8 cellular contexts compared by ENCODE assay signal in the genomic region with DNA sequence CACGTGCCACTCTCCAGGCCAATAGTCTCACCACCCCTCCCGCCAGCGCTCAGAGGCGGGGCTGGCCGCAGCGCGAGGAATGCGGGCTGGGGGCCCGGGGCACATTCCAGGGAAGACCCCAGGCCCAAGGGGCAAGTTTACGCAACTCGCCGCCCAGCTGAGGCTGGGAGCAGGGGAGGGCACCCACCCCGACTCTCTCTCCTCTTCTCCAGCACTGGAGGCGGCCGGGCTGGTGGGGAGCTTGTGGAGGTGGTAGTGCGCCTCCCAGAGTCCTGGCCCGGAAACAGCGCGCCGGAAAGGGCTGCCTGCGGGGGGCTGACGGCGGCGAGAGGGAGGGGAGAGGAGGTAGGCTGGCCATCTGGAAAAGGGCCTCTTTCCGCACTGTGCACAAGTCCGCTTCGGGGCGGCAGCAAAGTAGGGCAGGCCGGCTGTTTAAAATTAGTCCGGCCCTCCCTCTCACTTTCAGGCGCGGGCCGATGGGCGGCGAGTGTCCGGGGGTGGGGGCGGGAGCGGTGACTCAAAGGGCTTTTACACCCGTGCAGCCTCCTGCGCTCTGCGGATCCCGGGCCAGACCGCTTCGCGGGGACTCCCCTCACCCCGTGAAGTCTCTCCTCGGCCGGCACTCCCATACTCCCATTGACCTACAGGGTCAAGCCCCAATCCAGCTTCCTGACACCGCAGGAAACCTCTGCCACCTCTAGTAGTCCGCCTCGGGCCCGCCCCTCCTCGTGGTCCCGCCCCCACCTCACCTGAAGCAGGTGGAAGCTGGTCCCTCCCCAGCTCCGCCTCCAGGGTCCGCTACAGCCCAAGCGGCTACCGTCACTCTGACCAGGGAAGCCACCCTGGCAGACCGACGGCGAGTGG. TPM values are rescaled to one million over a fixed set of nuclear protein-coding genes. Genes with fewer than 3 reads are reported as not detected.
DNase-seq lines count a peak whose midpoint lies in the region; ATAC-seq and TF ChIP-seq lines count a peak whose summit lies in the region.

No MANE protein-coding gene starts in this region.

- POLR2A ChIA-PET in RWPE1 (lab: Yijun Ruan, JAX; ENCODE audit: low non-redundant PET) = interaction anchor here (0.5 to 1.6 kb wide), 8 partner anchors 10 to 92 kb away, joined by 3 to 14 read pairs (median 4); a partner anchor contains a TSS

- peak; percentile 63 for TF ChIP-seq CTCF in RWPE1 (conservative IDR thresholded peaks at IDR 0.05; ENCODE audit: low read depth)
- TF ChIP-seq CTCF in osteocyte (IDR thresholded peaks at IDR 0.05) = peak; percentile 56

- H3K27me3 Mint-ChIP-seq in activated naive CD8-positive, alpha-beta T cell treated with anti-CD3 and anti-CD28 coated beads for 36 hours = peaks cover 6% of the 10 kb centered on the region
- no peaks in the 10 kb centered on the region for H3K27me3 Mint-ChIP-seq in osteocyte (ENCODE audit: unreplicated experiment)

- H3K4me2 ChIP-seq in BLaER1 = peak overlapping the region; percentile 100

- H3K4me1 ChIP-seq in BLaER1 = peaks cover 86% of the 10 kb centered on the region
- H3K4me1 ChIP-seq in HUES48 (ENCODE audit: control insufficient read depth, insufficient read depth, low read length) = peaks cover 31% of the 10 kb centered on the region

- peak; percentile 55 for TF ChIP-seq POLR2A in GM19099 (IDR thresholded peaks at IDR 0.05; ENCODE audit: extremely low read depth, insufficient read length, low read depth)

- H3K4me1 Mint-ChIP-seq in activated naive CD8-positive, alpha-beta T cell treated with anti-CD3 and anti-CD28 coated beads for 36 hours = peaks cover 53% of the 10 kb centered on the region
- peaks cover 59% of the 10 kb centered on the region for H3K4me1 Mint-ChIP-seq in osteocyte (ENCODE audit: unreplicated experiment)

- H3K27ac ChIP-seq in BLaER1 (peak overlapping the region; percentile 84), HUES48 (ENCODE audit: low read depth, low read length) (peak overlapping the region; percentile 94), RWPE1 (peak overlapping the region; percentile 92)

- CTCF ChIA-PET in RWPE1 (lab: Yijun Ruan, JAX) = interaction anchor here (0.7 to 0.8 kb wide), 3 partner anchors 18 to 606 kb away, joined by 3 to 7 read pairs (median 3); a partner anchor contains a TSS

- peaks cover 50% of the 10 kb centered on the region for H4K20me1 ChIP-seq in BLaER1

- H3K9ac ChIP-seq in BLaER1 (peak overlapping the region; percentile 84), HUES48 (ENCODE audit: low read depth, low read length) (peak overlapping the region; percentile 71)

- H3K27ac Mint-ChIP-seq in activated naive CD8-positive, alpha-beta T cell treated with anti-CD3 and anti-CD28 coated beads for 36 hours = peak overlapping the region; percentile 89
- peak overlapping the region; percentile 95 for H3K27ac Mint-ChIP-seq in osteocyte (ENCODE audit: unreplicated experiment)

- peak overlapping the region; percentile 89 for H3K4me3 Mint-ChIP-seq in activated naive CD8-positive, alpha-beta T cell treated with anti-CD3 and anti-CD28 coated beads for 36 hours
- peak overlapping the region; percentile 85 for H3K4me3 Mint-ChIP-seq in osteocyte (ENCODE audit: unreplicated experiment)

- H3K9me3 Mint-ChIP-seq in activated naive CD8-positive, alpha-beta T cell treated with anti-CD3 and anti-CD28 coated beads for 36 hours = no peaks in the 10 kb centered on the region
- no peaks in the 10 kb centered on the region for H3K9me3 Mint-ChIP-seq in osteocyte (ENCODE audit: unreplicated experiment)

- H3K4me3 ChIP-seq in BLaER1 = peak overlapping the region; percentile 92
- peak overlapping the region; percentile 86 for H3K4me3 ChIP-seq in HUES48 (ENCODE audit: low read depth, low read length)

- H3K36me3 ChIP-seq in BLaER1 (peaks cover 12% of the 10 kb centered on the region), HUES48 (ENCODE audit: control insufficient read depth, insufficient read depth, low read length) (no peaks in the 10 kb centered on the region; the same call in 1 of the 2 replicates)

- peaks cover 28% of the 10 kb centered on the region for H3K27me3 ChIP-seq in BLaER1
- peaks cover 26% of the 10 kb centered on the region for H3K27me3 ChIP-seq in HUES48 (ENCODE audit: control insufficient read depth, insufficient read depth, low read length)

- intact Hi-C loops in Right ventricle myocardium inferior (cut with DNase I) = no loop called here

- no peaks in the 10 kb centered on the region for H3K9me3 ChIP-seq in BLaER1
- H3K9me3 ChIP-seq in HUES48 (ENCODE audit: control insufficient read depth, insufficient read depth, low read length) = no peaks in the 10 kb centered on the region

- peaks cover 8% of the 10 kb centered on the region for H3K36me3 Mint-ChIP-seq in activated naive CD8-positive, alpha-beta T cell treated with anti-CD3 and anti-CD28 coated beads for 36 hours
- no peaks in the 10 kb centered on the region for H3K36me3 Mint-ChIP-seq in osteocyte (ENCODE audit: unreplicated experiment)

- peak; percentile 82 for DNase-seq in RWPE1 (ENCODE audit: low spot score)
- DNase-seq in activated naive CD8-positive, alpha-beta T cell treated with anti-CD3 and anti-CD28 coated beads for 36 hours = peak; percentile 79
- DNase-seq in Right ventricle myocardium inferior (ENCODE audit: missing footprints) = peak; percentile 90
- peak; percentile 94 for DNase-seq in osteocyte (ENCODE audit: extremely low spot score, unreplicated experiment)

- ATAC-seq in Right ventricle myocardium inferior = peak; percentile 48
- ATAC-seq in GM18520 (IDR thresholded peaks at IDR 0.05; ENCODE audit: unreplicated experiment) = no peak

RNA-seq across cellular contexts. Expression of a gene that starts 1.0 kb away (rescaled TPM):
- 10 to 100 TPM; 76.4 to 79.9 TPM for total RNA-seq in activated naive CD8-positive, alpha-beta T cell treated with anti-CD3 and anti-CD28 coated beads for 36 hours
- total RNA-seq in Right ventricle myocardium inferior (15.3 TPM), osteocyte (60.0 and 71.7 TPM in 2 replicates)

RNA-seq across cellular contexts. Expression of a gene that starts 2.5 kb away (rescaled TPM):
- total RNA-seq in activated naive CD8-positive, alpha-beta T cell treated with anti-CD3 and anti-CD28 coated beads for 36 hours = 1 to 10 TPM; 5.8 to 6.1 TPM
- total RNA-seq in Right ventricle myocardium inferior = 0.84 TPM
- total RNA-seq in osteocyte = 4.2 and 4.4 TPM in 2 replicates

RNA-seq across cellular contexts. Expression of a gene that starts 19.4 kb away (rescaled TPM):
- 10 to 100 TPM; 46.5 to 48.6 TPM for total RNA-seq in activated naive CD8-positive, alpha-beta T cell treated with anti-CD3 and anti-CD28 coated beads for 36 hours
- total RNA-seq in Right ventricle myocardium inferior (12.5 TPM), osteocyte (41.0 and 44.5 TPM in 2 replicates)

RNA-seq across cellular contexts. Expression of a gene that starts 33.0 kb away (rescaled TPM):
- total RNA-seq in activated naive CD8-positive, alpha-beta T cell treated with anti-CD3 and anti-CD28 coated beads for 36 hours = 10 to 100 TPM; 30.8 to 37.0 TPM
- 1.1 TPM for total RNA-seq in Right ventricle myocardium inferior
- 10.1 and 11.4 TPM in 2 replicates for total RNA-seq in osteocyte

RNA-seq across cellular contexts. Expression of a gene that starts 47.4 kb away (rescaled TPM):
- 1 to 10 TPM; 4.3 to 4.5 TPM for total RNA-seq in activated naive CD8-positive, alpha-beta T cell treated with anti-CD3 and anti-CD28 coated beads for 36 hours
- total RNA-seq in Right ventricle myocardium inferior (0.89 TPM), osteocyte (1.7 and 2.1 TPM in 2 replicates)
